Comparison of ENCODE assay signal across 2 cellular contexts in genomic region chr11:18669629-18670162, GRCh38.
TF ChIP-seq lines count a peak whose summit lies in the region.

No MANE protein-coding gene starts in this region.

TF ChIP-seq in SK-N-SH, 30 proteins besides CTCF, POLR2A, EP300 and RAD21 (continued from another document):
- no peak for TF ChIP-seq ZBTB33 (IDR thresholded peaks at IDR 0.05; ENCODE audit: borderline replicate concordance, low read depth)
- TF ChIP-seq ELF1 (IDR thresholded peaks at IDR 0.05): no peak

TF ChIP-seq in SK-N-SH treated with all-trans-retinoic acid at 6 μM for 48 hours, 23 proteins besides CTCF, POLR2A, EP300 and RAD21:
- no peak for TF ChIP-seq POU6F1 (CRISPR knock-in tag; IDR thresholded peaks at IDR 0.05; ENCODE audit: borderline replicate concordance, low read depth)
- TF ChIP-seq ZNF565 (CRISPR knock-in tag; conservative IDR thresholded peaks at IDR 0.05; ENCODE audit: low read depth): no peak
- TF ChIP-seq GLIS3 (CRISPR knock-in tag; IDR thresholded peaks at IDR 0.05): no peak
- no peak for TF ChIP-seq RARB (CRISPR knock-in tag; IDR thresholded peaks at IDR 0.05)
- TF ChIP-seq ARNTL (CRISPR knock-in tag; IDR thresholded peaks at IDR 0.05; ENCODE audit: borderline replicate concordance, low read depth): no peak
- no peak for TF ChIP-seq TCF4 (CRISPR knock-in tag; IDR thresholded peaks at IDR 0.05; ENCODE audit: borderline replicate concordance)
- no peak for TF ChIP-seq TOX (CRISPR knock-in tag; IDR thresholded peaks at IDR 0.05; ENCODE audit: borderline replicate concordance)
- TF ChIP-seq TSHZ2 (CRISPR knock-in tag; IDR thresholded peaks at IDR 0.05): no peak
